In genomic region chr5:120239076-120239475, GRCh38 we compare ENCODE assay signal across 18 cellular contexts.
DNase-seq lines count a peak whose midpoint lies in the region; ATAC-seq and TF ChIP-seq lines count a peak whose summit lies in the region.
"Had no signal": no experiment of that assay in that cellular context is flagged by ENCODE, and none has a peak within 500 bp of the region (broad histone marks: within the 10 kb centered on the region; RNA-seq: fewer than 3 reads in every experiment).

No MANE protein-coding gene starts in this region.

- no peak overlapping the region for H3K9ac ChIP-seq in adipocyte (ENCODE audit: low read length)
- H3K9ac ChIP-seq in GM23248, result no peak overlapping the region

- no peak for TF ChIP-seq CTCF in GM23338 (conservative IDR thresholded peaks at IDR 0.05; ENCODE audit: low read depth in 2 of 2)
- TF ChIP-seq CTCF in fibroblast of mammary gland (conservative IDR thresholded peaks at IDR 0.05; ENCODE audit: control insufficient read depth, insufficient read depth, low read depth, low read length), result no peak
- TF ChIP-seq CTCF in RWPE1 (conservative IDR thresholded peaks at IDR 0.05; ENCODE audit: low read depth), result no peak

- H3K36me3 Mint-ChIP-seq in GM23338 (ENCODE audit: low read depth), result no peaks in the 10 kb centered on the region

- H3K9me2 ChIP-seq in GM23338 (ENCODE audit: insufficient read depth), result no peaks in the 10 kb centered on the region
- no peaks in the 10 kb centered on the region for H3K9me2 ChIP-seq in GM23248 (ENCODE audit: insufficient read depth)

- H3K27me3 Mint-ChIP-seq in GM23338 (ENCODE audit: insufficient read depth, low read depth, poor library complexity), result peaks cover 2% of the 10 kb centered on the region
- H3K27me3 Mint-ChIP-seq: B cell; CD4-positive, alpha-beta T cell; T-helper 17 cell had no signal

- in situ Hi-C loops in GM23248 (cut with MboI), result no loop called here

- no peaks in the 10 kb centered on the region for H3K79me2 ChIP-seq in GM23338 (replicated peaks; ENCODE audit: insufficient read depth)
- no peaks in the 10 kb centered on the region for H3K79me2 ChIP-seq in GM23248 (ENCODE audit: insufficient read depth)

- no peak for ATAC-seq in GM23338
- ATAC-seq: T-helper 17 cell had no signal

- 84 to 89% methylated on average over 1 of the region's 1 CpG for WGBS in GM23248 (ENCODE audit: low coverage in 1 of 2, low lambda C conversion rate in 2 of 2, missing lambda C conversion rate in 2 of 2), 2 experiments

- H3K27ac Mint-ChIP-seq in GM23338, result no peak overlapping the region; the same call in 1 of the 2 replicates
- H3K27ac Mint-ChIP-seq: B cell; CD4-positive, alpha-beta T cell; T-helper 17 cell had no signal

- H4K20me1 ChIP-seq in GM23338 (replicated peaks; ENCODE audit: insufficient read depth), result no peaks in the 10 kb centered on the region
- H4K20me1 ChIP-seq in GM23248 (ENCODE audit: insufficient read depth), result no peaks in the 10 kb centered on the region

- H3K4me1 ChIP-seq in GM23338 (ENCODE audit: insufficient read depth), result peaks cover 15% of the 10 kb centered on the region; the same call in 1 of the 2 replicates
- peaks cover 6% of the 10 kb centered on the region for H3K4me1 ChIP-seq in adipocyte (ENCODE audit: control insufficient read depth, insufficient read depth, low read length)
- peaks cover 3% of the 10 kb centered on the region; the same call in 1 of the 2 replicates for H3K4me1 ChIP-seq in GM23248 (ENCODE audit: insufficient read depth)
- H3K4me1 ChIP-seq: HAP-1 had no signal

- H3K36me3 ChIP-seq in GM23338 (ENCODE audit: insufficient read depth) (no peaks in the 10 kb centered on the region), adipocyte (ENCODE audit: control insufficient read depth, insufficient read depth, low read length, severe bottlenecking) (no peaks in the 10 kb centered on the region), GM23248 (ENCODE audit: low read depth) (no peaks in the 10 kb centered on the region)
- H3K36me3 ChIP-seq: HAP-1 had no signal

- CTCF ChIA-PET in RWPE1 (lab: Yijun Ruan, JAX), result no interaction called here

- H3K4me3 Mint-ChIP-seq in GM23338, result no peak overlapping the region
- H3K4me3 Mint-ChIP-seq: B cell; CD4-positive, alpha-beta T cell; T-helper 17 cell had no signal

- H3K4me2 ChIP-seq in GM23338 (peak overlapping the region; percentile 28; the same call in 1 of the 2 replicates), GM23248 (ENCODE audit: unreplicated experiment) (no peak overlapping the region)

- H3K9me3 ChIP-seq in adipocyte (ENCODE audit: control insufficient read depth, low read length), result peaks cover 8% of the 10 kb centered on the region
- H3K9me3 ChIP-seq in GM23248 (ENCODE audit: low read depth), result no peaks in the 10 kb centered on the region
- H3K9me3 ChIP-seq: HAP-1 had no signal

- no peaks in the 10 kb centered on the region for H3K9me3 Mint-ChIP-seq in GM23338
- H3K9me3 Mint-ChIP-seq: CD4-positive, alpha-beta T cell had no signal

- no peak for DNase-seq in GM23338 (ENCODE audit: low spot score)
- DNase-seq in adipocyte (ENCODE audit: low read depth), result peak; percentile 31
- DNase-seq in fibroblast of mammary gland (ENCODE audit: low read depth), result peak; percentile 10
- no peak for DNase-seq in GM23248
- no peak for DNase-seq in NCI-H2171 treated with DMSO at 0.1 percent for 48 hours (lab: John Stamatoyannopoulos, UW)
- no peak for DNase-seq in RWPE1 (ENCODE audit: low spot score)
- DNase-seq in EL, result no peak
- DNase-seq: ACHN; Calu3; CD4-positive, alpha-beta T cell; NCI-H1105; NCI-H2081; NCI-H510A; NCI-H774; SIG-M5; T-helper 17 cell had no signal

- H2AFZ ChIP-seq in GM23338 (no peak overlapping the region; the same call in 1 of the 2 replicates), GM23248 (no peak overlapping the region)

- H3F3A ChIP-seq in GM23338 (replicated peaks; ENCODE audit: low read depth) (no peaks in the 10 kb centered on the region), GM23248 (ENCODE audit: insufficient read depth) (no peaks in the 10 kb centered on the region)

- no peaks in the 10 kb centered on the region for H3K27me3 ChIP-seq in GM23338 (ENCODE audit: insufficient read depth)
- H3K27me3 ChIP-seq in adipocyte (replicated peaks; ENCODE audit: control insufficient read depth, insufficient read depth, low read length), result no peaks in the 10 kb centered on the region
- no peaks in the 10 kb centered on the region for H3K27me3 ChIP-seq in GM23248 (replicated peaks; ENCODE audit: insufficient read depth)

- no peak overlapping the region for H3K4me3 ChIP-seq in GM23338
- H3K4me3 ChIP-seq in adipocyte (ENCODE audit: low read length), result no peak overlapping the region
- H3K4me3 ChIP-seq in fibroblast of mammary gland (ENCODE audit: control insufficient read depth, low read depth, low read length), result no peak overlapping the region
- H3K4me3 ChIP-seq in GM23248, result no peak overlapping the region
- H3K4me3 ChIP-seq: HAP-1 had no signal

- H3K27ac ChIP-seq in GM23338 (ENCODE audit: low read depth) (no peak overlapping the region), GM23248 (no peak overlapping the region), RWPE1 (no peak overlapping the region)

- POLR2A ChIA-PET in RWPE1 (lab: Yijun Ruan, JAX; ENCODE audit: low non-redundant PET), result no interaction called here

- peaks cover 18% of the 10 kb centered on the region; the same call in 2 of the 3 replicates for H3K4me1 Mint-ChIP-seq in GM23338
- H3K4me1 Mint-ChIP-seq: T-helper 17 cell had no signal

TF ChIP-seq in GM23338, 12 proteins besides CTCF, POLR2A, EP300 and RAD21 (continues in another document):
- no peak for TF ChIP-seq CREB1 (CRISPR knock-in tag; IDR thresholded peaks at IDR 0.05; ENCODE audit: low read depth)
- no peak for TF ChIP-seq JUNB (IDR thresholded peaks at IDR 0.05; ENCODE audit: unreplicated experiment)
- no peak for TF ChIP-seq REST (IDR thresholded peaks at IDR 0.05; ENCODE audit: unreplicated experiment)
- no peak for TF ChIP-seq POLR2AphosphoS5 (IDR thresholded peaks at IDR 0.05; ENCODE audit: low read depth)
- no peak for TF ChIP-seq NANOG (IDR thresholded peaks at IDR 0.05; ENCODE audit: borderline replicate concordance)
- no peak for TF ChIP-seq ZNF331 (CRISPR knock-in tag; IDR thresholded peaks at IDR 0.05; ENCODE audit: low read depth)

Comparison
In these comparisons a context has a peak if more than half of its experiments do, and no peak if none do; other contexts are left out.
1. DNase-seq: peak in adipocyte (single experiment) and fibroblast of mammary gland (single experiment); none in GM23338 (single experiment), GM23248 (single experiment), NCI-H2171 treated with DMSO at 0.1 percent for 48 hours (single experiment), RWPE1 (single experiment) and EL (single experiment).